In the genomic region with DNA sequence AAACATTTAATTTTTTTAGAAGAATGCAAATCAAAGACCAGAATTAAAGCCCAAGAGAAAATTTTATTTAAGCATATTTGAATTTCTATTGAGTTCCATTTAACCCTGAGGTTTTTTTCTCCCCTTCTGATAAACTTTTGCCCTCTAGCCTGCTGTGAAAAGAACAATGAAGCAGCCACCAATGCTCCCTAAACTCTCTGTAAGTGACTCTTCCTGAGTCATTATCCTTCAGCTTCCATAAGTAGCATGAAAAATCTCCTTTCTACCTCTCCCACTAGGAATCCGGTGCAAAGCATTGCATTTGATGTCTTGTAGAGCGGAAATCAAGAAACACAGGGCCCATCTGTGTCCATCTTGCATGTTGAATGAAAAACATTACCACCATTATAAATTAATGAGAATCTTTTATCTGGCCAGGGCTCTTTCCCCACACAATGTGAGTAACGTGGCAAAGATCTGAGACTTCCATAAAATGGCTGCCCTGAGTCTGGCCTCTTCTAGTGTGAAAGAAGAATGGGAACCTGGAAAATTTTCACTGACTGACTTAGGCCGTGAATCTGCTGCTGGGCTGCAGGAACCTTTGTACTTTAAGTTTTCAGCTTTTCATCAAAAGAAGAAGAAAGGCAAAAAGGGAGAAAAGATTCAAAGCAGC, we compare ENCODE assay signal across 17 cellular contexts.
A peak's percentile ranks its signal among the peaks of the same experiment; 100 is the strongest.
DNase-seq lines count a peak whose midpoint lies in the region; ATAC-seq and TF ChIP-seq lines count a peak whose summit lies in the region.
"Had no signal": no experiment of that assay in that cellular context is flagged by ENCODE, and none has a peak within 500 bp of the region (broad histone marks: within the 10 kb centered on the region; RNA-seq: fewer than 3 reads in every experiment).

No MANE protein-coding gene starts in this region.

- H3K27me3 ChIP-seq in ectodermal cell (ENCODE audit: control insufficient read depth, insufficient read depth, low read length, poor library complexity, severe bottlenecking) = no peaks in the 10 kb centered on the region
- H3K27me3 ChIP-seq in neural progenitor cell = no peaks in the 10 kb centered on the region
- H3K27me3 ChIP-seq: Peyer's patch had no signal

- H4K20me1 ChIP-seq in neural progenitor cell (ENCODE audit: low read depth) = no peaks in the 10 kb centered on the region

- H3F3A ChIP-seq in neural progenitor cell (ENCODE audit: low read depth) = peaks cover 9% of the 10 kb centered on the region

- H3K36me3 ChIP-seq in ectodermal cell (ENCODE audit: control insufficient read depth, insufficient read depth, low read length) = no peaks in the 10 kb centered on the region
- H3K36me3 ChIP-seq in neural progenitor cell = no peaks in the 10 kb centered on the region
- H3K36me3 ChIP-seq: Peyer's patch had no signal

- H3K4me2 ChIP-seq in neural progenitor cell = peak overlapping the region; percentile 45
- H3K4me2 ChIP-seq: A549 had no signal

- peak overlapping the region; percentile 2 for H3K4me3 Mint-ChIP-seq in neural progenitor cell
- H3K4me3 Mint-ChIP-seq in activated naive CD4-positive, alpha-beta T cell treated with anti-CD3 and anti-CD28 coated beads, Interleukin-2, amount 10 ng/mL, durations not matched to agents 7 days and 5 days = no peak overlapping the region
- H3K4me3 Mint-ChIP-seq: CD14-positive monocyte had no signal

- H3K9me3 ChIP-seq in ectodermal cell (ENCODE audit: control insufficient read depth, low read length) = no peaks in the 10 kb centered on the region
- H3K9me3 ChIP-seq in neural progenitor cell (ENCODE audit: low read depth) = no peaks in the 10 kb centered on the region
- H3K9me3 ChIP-seq: A549, Peyer's patch had no signal

- H3K27ac Mint-ChIP-seq in neural progenitor cell = peak overlapping the region; percentile 84
- H3K27ac Mint-ChIP-seq in activated naive CD4-positive, alpha-beta T cell treated with anti-CD3 and anti-CD28 coated beads, Interleukin-2, amount 10 ng/mL, durations not matched to agents 7 days and 5 days = no peak overlapping the region
- H3K27ac Mint-ChIP-seq: CD14-positive monocyte had no signal

- peaks cover 4% of the 10 kb centered on the region for H3K9me3 Mint-ChIP-seq in neural progenitor cell
- H3K9me3 Mint-ChIP-seq in activated naive CD4-positive, alpha-beta T cell treated with anti-CD3 and anti-CD28 coated beads, Interleukin-2, amount 10 ng/mL, durations not matched to agents 7 days and 5 days = no peaks in the 10 kb centered on the region

- H3K4me1 ChIP-seq in ectodermal cell (ENCODE audit: control insufficient read depth, insufficient read depth, low read length) (peaks cover 17% of the 10 kb centered on the region), neural progenitor cell (peaks cover 29% of the 10 kb centered on the region)
- H3K4me1 ChIP-seq: A549, Peyer's patch had no signal

- H3K36me3 Mint-ChIP-seq in neural progenitor cell = no peaks in the 10 kb centered on the region
- H3K36me3 Mint-ChIP-seq in activated naive CD4-positive, alpha-beta T cell treated with anti-CD3 and anti-CD28 coated beads, Interleukin-2, amount 10 ng/mL, durations not matched to agents 7 days and 5 days = no peaks in the 10 kb centered on the region
- H3K36me3 Mint-ChIP-seq: CD14-positive monocyte had no signal

- no peak overlapping the region for H3K9ac ChIP-seq in neural progenitor cell

- no peaks in the 10 kb centered on the region for H3K27me3 Mint-ChIP-seq in neural progenitor cell (ENCODE audit: insufficient read depth, low read depth)
- no peaks in the 10 kb centered on the region for H3K27me3 Mint-ChIP-seq in activated naive CD4-positive, alpha-beta T cell treated with anti-CD3 and anti-CD28 coated beads, Interleukin-2, amount 10 ng/mL, durations not matched to agents 7 days and 5 days

- peaks cover 36% of the 10 kb centered on the region for H3K4me1 Mint-ChIP-seq in neural progenitor cell
- no peaks in the 10 kb centered on the region for H3K4me1 Mint-ChIP-seq in activated naive CD4-positive, alpha-beta T cell treated with anti-CD3 and anti-CD28 coated beads, Interleukin-2, amount 10 ng/mL, durations not matched to agents 7 days and 5 days
- H3K4me1 Mint-ChIP-seq: CD14-positive monocyte had no signal

- no peak overlapping the region for H3K4me3 ChIP-seq in ectodermal cell (ENCODE audit: insufficient read depth, low read depth, low read length)
- no peak overlapping the region for H3K4me3 ChIP-seq in neural progenitor cell
- H3K4me3 ChIP-seq: A549, Peyer's patch had no signal

- CTCF ChIA-PET in activated naive CD4-positive, alpha-beta T cell treated with anti-CD3 and anti-CD28 coated beads, Interleukin-2, amount 10 ng/mL, durations not matched to agents 7 days and 5 days (lab: Charles Lee) = no interaction called here

- 21 to 31% methylated on average over 4 of the region's 4 CpGs for WGBS in ectodermal cell, 2 experiments

- peak overlapping the region; percentile 84 for H2AFZ ChIP-seq in neural progenitor cell (replicated peaks)

- H3K27ac ChIP-seq in ectodermal cell (ENCODE audit: insufficient read depth, low read depth, low read length, poor library complexity, severe bottlenecking) = peak overlapping the region; percentile 87
- no peak overlapping the region for H3K27ac ChIP-seq in neural progenitor cell
- H3K27ac ChIP-seq: A549, Peyer's patch had no signal

- no peak for ATAC-seq in HG03442 (IDR thresholded peaks at IDR 0.05; ENCODE audit: unreplicated experiment)
- ATAC-seq: A549 had no signal

- no peak for TF ChIP-seq CTCF in neural progenitor cell (IDR thresholded peaks at IDR 0.05)

- no peaks in the 10 kb centered on the region for H3K79me2 ChIP-seq in neural progenitor cell (ENCODE audit: low read depth)

- DNase-seq in ELF-1 (ENCODE audit: low read depth, low spot score) = peak; percentile 23
- DNase-seq in M059J (ENCODE audit: low read depth) = peak; percentile 3
- peak; percentile 45 for DNase-seq in neural progenitor cell (ENCODE audit: low spot score)
- DNase-seq in effector CD4-positive, alpha-beta T cell = no peak
- no peak for DNase-seq in OCI-M1 (lab: John Stamatoyannopoulos, UW)
- no peak for DNase-seq in activated naive CD4-positive, alpha-beta T cell treated with anti-CD3 and anti-CD28 coated beads, Interleukin-2, amount 10 ng/mL, durations not matched to agents 7 days and 5 days
- DNase-seq: GDM1, H7, NCI-H1436, NCI-H446, NCI-H748 treated with DMSO at 0.1 percent for 48 hours, Peyer's patch, SHP77 treated with DMSO at 0.1 percent for 48 hours had no signal

Comparison
In these comparisons a context has a peak if more than half of its experiments do, and no peak if none do; other contexts are left out.
1. DNase-seq: peak in ELF-1 (single experiment), M059J (single experiment) and neural progenitor cell (single experiment); none in effector CD4-positive, alpha-beta T cell (single experiment), OCI-M1 (single experiment) and activated naive CD4-positive, alpha-beta T cell treated with anti-CD3 and anti-CD28 coated beads, Interleukin-2, amount 10 ng/mL, durations not matched to agents 7 days and 5 days (single experiment).